In the genomic region with DNA sequence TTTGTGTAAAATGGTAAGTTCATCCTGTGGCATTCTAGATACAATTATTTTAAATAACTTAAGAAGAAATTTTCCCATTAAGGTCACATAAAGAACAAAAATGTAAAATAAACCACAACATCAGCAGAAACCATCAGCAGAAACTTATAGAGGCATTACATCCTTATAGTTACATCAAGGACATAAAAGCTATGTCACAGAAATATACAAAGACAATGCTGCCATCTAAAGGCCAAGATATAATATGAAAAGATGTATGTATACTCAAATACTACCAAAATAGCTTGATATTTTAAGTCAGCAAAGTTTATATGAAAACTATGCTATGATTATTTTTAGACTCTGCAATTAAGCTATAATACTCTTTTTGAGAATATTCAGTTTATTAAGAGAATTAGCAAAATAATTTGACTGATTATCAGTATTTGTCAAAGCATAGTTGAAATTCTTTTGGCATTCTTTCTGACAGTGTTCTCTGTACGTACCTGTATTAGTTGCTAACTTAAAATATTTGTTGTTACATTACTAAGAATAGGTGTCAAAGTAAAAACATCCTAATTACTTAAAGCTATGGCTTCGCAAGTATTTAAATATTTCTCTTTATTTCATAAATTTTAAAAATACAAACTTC, we compare ENCODE assay signal across 9 cellular contexts. TPM values are rescaled to one million over a fixed set of nuclear protein-coding genes. Genes with fewer than 3 reads are reported as not detected.
A peak's percentile ranks its signal among the peaks of the same experiment; 100 is the strongest.
DNase-seq lines count a peak whose midpoint lies in the region; ATAC-seq and TF ChIP-seq lines count a peak whose summit lies in the region.
"Had no signal": no experiment of that assay in that cellular context is flagged by ENCODE, and none has a peak within 500 bp of the region (broad histone marks: within the 10 kb centered on the region; RNA-seq: fewer than 3 reads in every experiment).

No MANE protein-coding gene starts in this region.

- H3K27me3 Mint-ChIP-seq in HFFc6 (ENCODE audit: insufficient read depth) = no peaks in the 10 kb centered on the region
- H3K27me3 Mint-ChIP-seq: stimulated activated naive CD8-positive, alpha-beta T cell treated with anti-CD3 and anti-CD28 coated beads, Interleukin-15, Interleukin-2, amounts not matched to agents 100 ng/mL and 50 ng/mL, for 24 hours had no signal

- H3K4me1 Mint-ChIP-seq in HFFc6 (ENCODE audit: low read depth) = peaks cover 8% of the 10 kb centered on the region

- no peaks in the 10 kb centered on the region for H3K9me3 Mint-ChIP-seq in activated naive CD4-positive, alpha-beta T cell treated with anti-CD3 and anti-CD28 coated beads, Interleukin-2, amount 50 U/mL, for 72 hours
- H3K9me3 Mint-ChIP-seq in HFFc6 = no peaks in the 10 kb centered on the region
- H3K9me3 Mint-ChIP-seq: stimulated activated naive CD8-positive, alpha-beta T cell treated with anti-CD3 and anti-CD28 coated beads, Interleukin-15, Interleukin-2, amounts not matched to agents 100 ng/mL and 50 ng/mL, for 24 hours had no signal

- ATAC-seq in activated naive CD4-positive, alpha-beta T cell treated with anti-CD3 and anti-CD28 coated beads, Interleukin-2, amount 50 U/mL, for 72 hours = peak; percentile 37 to 52

- peak overlapping the region in 1 of 2 donors; percentile 1 for H3K27ac Mint-ChIP-seq in activated naive CD4-positive, alpha-beta T cell treated with anti-CD3 and anti-CD28 coated beads, Interleukin-2, amount 50 U/mL, for 72 hours
- no peak overlapping the region for H3K27ac Mint-ChIP-seq in HFFc6
- H3K27ac Mint-ChIP-seq: stimulated activated naive CD8-positive, alpha-beta T cell treated with anti-CD3 and anti-CD28 coated beads, Interleukin-15, Interleukin-2, amounts not matched to agents 100 ng/mL and 50 ng/mL, for 24 hours had no signal

- no peaks in the 10 kb centered on the region for H3K36me3 Mint-ChIP-seq in activated naive CD4-positive, alpha-beta T cell treated with anti-CD3 and anti-CD28 coated beads, Interleukin-2, amount 50 U/mL, for 72 hours
- H3K36me3 Mint-ChIP-seq in HFFc6 (ENCODE audit: low read depth) = no peaks in the 10 kb centered on the region

- peak; percentile 79 for TF ChIP-seq CTCF in HFFc6 (IDR thresholded peaks at IDR 0.05)
- peak; percentile 57 for TF ChIP-seq CTCF in VCaP (conservative IDR thresholded peaks at IDR 0.05)

- H3K27ac ChIP-seq in VCaP = peak overlapping the region; percentile 64; the same call in 1 of the 2 replicates

- DNase-seq in activated naive CD4-positive, alpha-beta T cell treated with anti-CD3 and anti-CD28 coated beads, Interleukin-2, amount 50 U/mL, for 72 hours (ENCODE audit: low spot score in 2 of 2) = no peak
- no peak for DNase-seq in activated naive CD4-positive, alpha-beta T cell treated with Interleukin-2 at 50 U/mL for 16 hours
- DNase-seq in HFFc6 = peak; percentile 63
- peak; percentile 60 for DNase-seq in NCI-H1436 (lab: John Stamatoyannopoulos, UW)
- DNase-seq in iris pigment epithelial cell (ENCODE audit: low read depth) = peak; percentile 54
- DNase-seq in stimulated activated CD4-positive, alpha-beta T cell treated with anti-CD3 and anti-CD28 coated beads, Interleukin-2, amount 100 ng/mL, for 48 hours = no peak
- DNase-seq in iPS-NIHi7 (ENCODE audit: extremely low spot score) = no peak

- no peak overlapping the region for H3K4me3 Mint-ChIP-seq in HFFc6
- H3K4me3 Mint-ChIP-seq: stimulated activated naive CD8-positive, alpha-beta T cell treated with anti-CD3 and anti-CD28 coated beads, Interleukin-15, Interleukin-2, amounts not matched to agents 100 ng/mL and 50 ng/mL, for 24 hours had no signal

RNA-seq across cellular contexts. Expression of gene FBXL17, which starts 36.2 kb away (rescaled TPM):
- 1 to 10 TPM; 3.1 to 7.0 TPM for total RNA-seq in activated naive CD4-positive, alpha-beta T cell treated with anti-CD3 and anti-CD28 coated beads, Interleukin-2, amount 50 U/mL, for 72 hours
- 10 to 100 TPM in 5 of 6 experiments, 1 to 10 TPM in 1; 8.2 to 13.1 (median 10.8) TPM for total RNA-seq in HFFc6 (2021; fragmentation: NEBNext Ultra II Directional; extraction: Animal tissue kit (Norgen Biotek cat#: 25700))

Comparison
In these comparisons a context has a peak if more than half of its experiments do, and no peak if none do; other contexts are left out.
1. DNase-seq: peak in HFFc6 (single experiment), NCI-H1436 (single experiment) and iris pigment epithelial cell (single experiment); none in activated naive CD4-positive, alpha-beta T cell treated with anti-CD3 and anti-CD28 coated beads, Interleukin-2, amount 50 U/mL, for 72 hours (0 of 2), activated naive CD4-positive, alpha-beta T cell treated with Interleukin-2 at 50 U/mL for 16 hours (single experiment), stimulated activated CD4-positive, alpha-beta T cell treated with anti-CD3 and anti-CD28 coated beads, Interleukin-2, amount 100 ng/mL, for 48 hours (0 of 2) and iPS-NIHi7 (single experiment).